Comparison of ENCODE assay signal across 1 cellular context in the genomic region with DNA sequence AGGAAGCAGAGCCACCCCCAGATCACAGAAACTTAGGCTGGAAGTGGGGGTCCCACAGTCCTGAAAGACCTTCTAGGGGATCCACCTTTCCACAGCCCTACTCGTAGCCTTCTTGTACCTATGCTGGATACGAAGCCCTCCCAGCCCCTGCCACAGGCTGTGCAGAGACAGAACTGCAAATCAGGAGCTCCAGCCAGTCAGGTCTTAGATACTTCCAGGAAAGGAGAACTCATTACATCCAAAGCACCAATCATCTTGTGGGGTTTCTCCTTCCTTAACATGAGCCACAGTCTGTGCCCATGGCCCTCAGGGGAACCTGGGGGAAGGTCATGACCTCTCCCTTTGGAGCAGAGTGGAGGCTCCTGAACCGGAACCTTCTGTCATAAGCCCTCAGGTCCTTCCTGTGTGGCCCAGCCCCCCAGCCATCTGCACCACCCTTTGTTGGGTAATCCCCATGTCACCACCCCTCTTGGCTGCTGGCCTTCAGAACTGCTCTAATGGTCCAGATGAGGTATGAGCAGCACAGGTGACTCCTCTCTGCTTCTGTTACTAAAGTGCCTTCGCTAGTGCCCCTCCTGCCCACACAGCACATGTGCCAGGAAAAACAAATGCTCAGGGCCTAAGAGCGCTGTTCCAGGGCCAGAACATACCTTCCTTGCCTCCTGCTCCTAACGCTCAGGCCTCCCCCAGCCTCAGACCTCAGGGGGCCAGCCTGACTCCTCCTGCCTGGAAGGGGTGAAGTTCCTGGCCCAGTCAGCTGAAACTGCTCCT.
TF ChIP-seq lines count a peak whose summit lies in the region.

No MANE protein-coding gene starts in this region.

TF ChIP-seq in HepG2, 621 proteins besides CTCF, POLR2A, EP300 and RAD21 (continued from another document and continues in another):
- TF ChIP-seq, protein P1, sequence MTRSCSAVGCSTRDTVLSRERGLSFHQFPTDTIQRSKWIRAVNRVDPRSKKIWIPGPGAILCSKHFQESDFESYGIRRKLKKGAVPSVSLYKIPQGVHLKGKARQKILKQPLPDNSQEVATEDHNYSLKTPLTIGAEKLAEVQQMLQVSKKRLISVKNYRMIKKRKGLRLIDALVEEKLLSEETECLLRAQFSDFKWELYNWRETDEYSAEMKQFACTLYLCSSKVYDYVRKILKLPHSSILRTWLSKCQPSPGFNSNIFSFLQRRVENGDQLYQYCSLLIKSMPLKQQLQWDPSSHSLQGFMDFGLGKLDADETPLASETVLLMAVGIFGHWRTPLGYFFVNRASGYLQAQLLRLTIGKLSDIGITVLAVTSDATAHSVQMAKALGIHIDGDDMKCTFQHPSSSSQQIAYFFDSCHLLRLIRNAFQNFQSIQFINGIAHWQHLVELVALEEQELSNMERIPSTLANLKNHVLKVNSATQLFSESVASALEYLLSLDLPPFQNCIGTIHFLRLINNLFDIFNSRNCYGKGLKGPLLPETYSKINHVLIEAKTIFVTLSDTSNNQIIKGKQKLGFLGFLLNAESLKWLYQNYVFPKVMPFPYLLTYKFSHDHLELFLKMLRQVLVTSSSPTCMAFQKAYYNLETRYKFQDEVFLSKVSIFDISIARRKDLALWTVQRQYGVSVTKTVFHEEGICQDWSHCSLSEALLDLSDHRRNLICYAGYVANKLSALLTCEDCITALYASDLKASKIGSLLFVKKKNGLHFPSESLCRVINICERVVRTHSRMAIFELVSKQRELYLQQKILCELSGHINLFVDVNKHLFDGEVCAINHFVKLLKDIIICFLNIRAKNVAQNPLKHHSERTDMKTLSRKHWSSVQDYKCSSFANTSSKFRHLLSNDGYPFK (CRISPR knock-in tag; IDR thresholded peaks at IDR 0.05; ENCODE audit: borderline replicate concordance), result peak; percentile 19; the same call in 1 of the 2 replicates
- peak; percentile 36; the same call in 1 of the 2 replicates for TF ChIP-seq ZFX (CRISPR knock-in tag; IDR thresholded peaks at IDR 0.05; ENCODE audit: low read depth)
- peak; percentile 53; the same call in 1 of the 2 replicates for TF ChIP-seq GABPA (IDR thresholded peaks at IDR 0.05; ENCODE audit: low read depth, low read length)
- peak; percentile 78 for TF ChIP-seq GABPA (CRISPR knock-in tag; IDR thresholded peaks at IDR 0.05; ENCODE audit: low read depth)
- TF ChIP-seq, protein P2, sequence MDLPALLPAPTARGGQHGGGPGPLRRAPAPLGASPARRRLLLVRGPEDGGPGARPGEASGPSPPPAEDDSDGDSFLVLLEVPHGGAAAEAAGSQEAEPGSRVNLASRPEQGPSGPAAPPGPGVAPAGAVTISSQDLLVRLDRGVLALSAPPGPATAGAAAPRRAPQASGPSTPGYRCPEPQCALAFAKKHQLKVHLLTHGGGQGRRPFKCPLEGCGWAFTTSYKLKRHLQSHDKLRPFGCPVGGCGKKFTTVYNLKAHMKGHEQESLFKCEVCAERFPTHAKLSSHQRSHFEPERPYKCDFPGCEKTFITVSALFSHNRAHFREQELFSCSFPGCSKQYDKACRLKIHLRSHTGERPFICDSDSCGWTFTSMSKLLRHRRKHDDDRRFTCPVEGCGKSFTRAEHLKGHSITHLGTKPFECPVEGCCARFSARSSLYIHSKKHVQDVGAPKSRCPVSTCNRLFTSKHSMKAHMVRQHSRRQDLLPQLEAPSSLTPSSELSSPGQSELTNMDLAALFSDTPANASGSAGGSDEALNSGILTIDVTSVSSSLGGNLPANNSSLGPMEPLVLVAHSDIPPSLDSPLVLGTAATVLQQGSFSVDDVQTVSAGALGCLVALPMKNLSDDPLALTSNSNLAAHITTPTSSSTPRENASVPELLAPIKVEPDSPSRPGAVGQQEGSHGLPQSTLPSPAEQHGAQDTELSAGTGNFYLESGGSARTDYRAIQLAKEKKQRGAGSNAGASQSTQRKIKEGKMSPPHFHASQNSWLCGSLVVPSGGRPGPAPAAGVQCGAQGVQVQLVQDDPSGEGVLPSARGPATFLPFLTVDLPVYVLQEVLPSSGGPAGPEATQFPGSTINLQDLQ (CRISPR knock-in tag; IDR thresholded peaks at IDR 0.05), result no peak
- TF ChIP-seq ZNF331 (CRISPR knock-in tag; IDR thresholded peaks at IDR 0.05), result peak; percentile 60
- TF ChIP-seq, protein P3, sequence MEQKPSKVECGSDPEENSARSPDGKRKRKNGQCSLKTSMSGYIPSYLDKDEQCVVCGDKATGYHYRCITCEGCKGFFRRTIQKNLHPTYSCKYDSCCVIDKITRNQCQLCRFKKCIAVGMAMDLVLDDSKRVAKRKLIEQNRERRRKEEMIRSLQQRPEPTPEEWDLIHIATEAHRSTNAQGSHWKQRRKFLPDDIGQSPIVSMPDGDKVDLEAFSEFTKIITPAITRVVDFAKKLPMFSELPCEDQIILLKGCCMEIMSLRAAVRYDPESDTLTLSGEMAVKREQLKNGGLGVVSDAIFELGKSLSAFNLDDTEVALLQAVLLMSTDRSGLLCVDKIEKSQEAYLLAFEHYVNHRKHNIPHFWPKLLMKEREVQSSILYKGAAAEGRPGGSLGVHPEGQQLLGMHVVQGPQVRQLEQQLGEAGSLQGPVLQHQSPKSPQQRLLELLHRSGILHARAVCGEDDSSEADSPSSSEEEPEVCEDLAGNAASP (CRISPR knock-in tag; IDR thresholded peaks at IDR 0.05; ENCODE audit: borderline replicate concordance), result peak; percentile 40; the same call in 1 of the 2 replicates
- peak; percentile 77 for TF ChIP-seq CEBPB (IDR thresholded peaks at IDR 0.05; ENCODE audit: borderline replicate concordance, low read depth, low read length)
- TF ChIP-seq SAP130 (CRISPR knock-in tag; IDR thresholded peaks at IDR 0.05; ENCODE audit: low read depth), result peak; percentile 71
- TF ChIP-seq, protein P4, sequence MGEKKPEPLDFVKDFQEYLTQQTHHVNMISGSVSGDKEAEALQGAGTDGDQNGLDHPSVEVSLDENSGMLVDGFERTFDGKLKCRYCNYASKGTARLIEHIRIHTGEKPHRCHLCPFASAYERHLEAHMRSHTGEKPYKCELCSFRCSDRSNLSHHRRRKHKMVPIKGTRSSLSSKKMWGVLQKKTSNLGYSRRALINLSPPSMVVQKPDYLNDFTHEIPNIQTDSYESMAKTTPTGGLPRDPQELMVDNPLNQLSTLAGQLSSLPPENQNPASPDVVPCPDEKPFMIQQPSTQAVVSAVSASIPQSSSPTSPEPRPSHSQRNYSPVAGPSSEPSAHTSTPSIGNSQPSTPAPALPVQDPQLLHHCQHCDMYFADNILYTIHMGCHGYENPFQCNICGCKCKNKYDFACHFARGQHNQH (CRISPR knock-in tag; IDR thresholded peaks at IDR 0.05), result peak; percentile 24; the same call in 1 of the 2 replicates
- TF ChIP-seq FOXP1 (IDR thresholded peaks at IDR 0.05), result no peak
- peak; percentile 9; the same call in 1 of the 2 replicates for TF ChIP-seq FOXP1 (CRISPR knock-in tag; IDR thresholded peaks at IDR 0.05)
- no peak for TF ChIP-seq ZNF629 (CRISPR knock-in tag; conservative IDR thresholded peaks at IDR 0.05)
- 0 out of 2 replicates have a peak, but pooled peaks have one; percentile 9 for TF ChIP-seq SOX13 (IDR thresholded peaks at IDR 0.05)
- TF ChIP-seq SOX13 (CRISPR knock-in tag; conservative IDR thresholded peaks at IDR 0.05 in 1 of 2, IDR thresholded peaks at IDR 0.05 in 1 of 2), result peak in 1 of 2 experiments; percentile 58; a peak in 1 of 4 replicates
- TF ChIP-seq, protein P5, sequence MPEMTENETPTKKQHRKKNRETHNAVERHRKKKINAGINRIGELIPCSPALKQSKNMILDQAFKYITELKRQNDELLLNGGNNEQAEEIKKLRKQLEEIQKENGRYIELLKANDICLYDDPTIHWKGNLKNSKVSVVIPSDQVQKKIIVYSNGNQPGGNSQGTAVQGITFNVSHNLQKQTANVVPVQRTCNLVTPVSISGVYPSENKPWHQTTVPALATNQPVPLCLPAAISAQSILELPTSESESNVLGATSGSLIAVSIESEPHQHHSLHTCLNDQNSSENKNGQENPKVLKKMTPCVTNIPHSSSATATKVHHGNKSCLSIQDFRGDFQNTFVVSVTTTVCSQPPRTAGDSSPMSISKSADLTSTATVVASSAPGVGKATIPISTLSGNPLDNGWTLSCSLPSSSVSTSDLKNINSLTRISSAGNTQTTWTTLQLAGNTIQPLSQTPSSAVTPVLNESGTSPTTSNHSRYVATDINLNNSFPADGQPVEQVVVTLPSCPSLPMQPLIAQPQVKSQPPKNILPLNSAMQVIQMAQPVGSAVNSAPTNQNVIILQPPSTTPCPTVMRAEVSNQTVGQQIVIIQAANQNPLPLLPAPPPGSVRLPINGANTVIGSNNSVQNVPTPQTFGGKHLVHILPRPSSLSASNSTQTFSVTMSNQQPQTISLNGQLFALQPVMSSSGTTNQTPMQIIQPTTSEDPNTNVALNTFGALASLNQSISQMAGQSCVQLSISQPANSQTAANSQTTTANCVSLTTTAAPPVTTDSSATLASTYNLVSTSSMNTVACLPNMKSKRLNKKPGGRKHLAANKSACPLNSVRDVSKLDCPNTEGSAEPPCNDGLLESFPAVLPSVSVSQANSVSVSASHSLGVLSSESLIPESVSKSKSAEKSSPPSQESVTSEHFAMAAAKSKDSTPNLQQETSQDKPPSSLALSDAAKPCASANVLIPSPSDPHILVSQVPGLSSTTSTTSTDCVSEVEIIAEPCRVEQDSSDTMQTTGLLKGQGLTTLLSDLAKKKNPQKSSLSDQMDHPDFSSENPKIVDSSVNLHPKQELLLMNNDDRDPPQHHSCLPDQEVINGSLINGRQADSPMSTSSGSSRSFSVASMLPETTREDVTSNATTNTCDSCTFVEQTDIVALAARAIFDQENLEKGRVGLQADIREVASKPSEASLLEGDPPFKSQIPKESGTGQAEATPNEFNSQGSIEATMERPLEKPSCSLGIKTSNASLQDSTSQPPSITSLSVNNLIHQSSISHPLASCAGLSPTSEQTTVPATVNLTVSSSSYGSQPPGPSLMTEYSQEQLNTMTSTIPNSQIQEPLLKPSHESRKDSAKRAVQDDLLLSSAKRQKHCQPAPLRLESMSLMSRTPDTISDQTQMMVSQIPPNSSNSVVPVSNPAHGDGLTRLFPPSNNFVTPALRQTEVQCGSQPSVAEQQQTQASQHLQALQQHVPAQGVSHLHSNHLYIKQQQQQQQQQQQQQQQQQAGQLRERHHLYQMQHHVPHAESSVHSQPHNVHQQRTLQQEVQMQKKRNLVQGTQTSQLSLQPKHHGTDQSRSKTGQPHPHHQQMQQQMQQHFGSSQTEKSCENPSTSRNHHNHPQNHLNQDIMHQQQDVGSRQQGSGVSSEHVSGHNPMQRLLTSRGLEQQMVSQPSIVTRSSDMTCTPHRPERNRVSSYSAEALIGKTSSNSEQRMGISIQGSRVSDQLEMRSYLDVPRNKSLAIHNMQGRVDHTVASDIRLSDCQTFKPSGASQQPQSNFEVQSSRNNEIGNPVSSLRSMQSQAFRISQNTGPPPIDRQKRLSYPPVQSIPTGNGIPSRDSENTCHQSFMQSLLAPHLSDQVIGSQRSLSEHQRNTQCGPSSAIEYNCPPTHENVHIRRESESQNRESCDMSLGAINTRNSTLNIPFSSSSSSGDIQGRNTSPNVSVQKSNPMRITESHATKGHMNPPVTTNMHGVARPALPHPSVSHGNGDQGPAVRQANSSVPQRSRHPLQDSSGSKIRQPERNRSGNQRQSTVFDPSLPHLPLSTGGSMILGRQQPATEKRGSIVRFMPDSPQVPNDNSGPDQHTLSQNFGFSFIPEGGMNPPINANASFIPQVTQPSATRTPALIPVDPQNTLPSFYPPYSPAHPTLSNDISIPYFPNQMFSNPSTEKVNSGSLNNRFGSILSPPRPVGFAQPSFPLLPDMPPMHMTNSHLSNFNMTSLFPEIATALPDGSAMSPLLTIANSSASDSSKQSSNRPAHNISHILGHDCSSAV (CRISPR knock-in tag; IDR thresholded peaks at IDR 0.05; ENCODE audit: borderline replicate concordance), result no peak
- TF ChIP-seq ZNF350 (CRISPR knock-in tag; IDR thresholded peaks at IDR 0.05; ENCODE audit: borderline replicate concordance, low read depth), result peak; percentile 41; the same call in 1 of the 2 replicates
- TF ChIP-seq BHLHE40 (IDR thresholded peaks at IDR 0.05; ENCODE audit: low read length), result no peak
- TF ChIP-seq, protein P6, sequence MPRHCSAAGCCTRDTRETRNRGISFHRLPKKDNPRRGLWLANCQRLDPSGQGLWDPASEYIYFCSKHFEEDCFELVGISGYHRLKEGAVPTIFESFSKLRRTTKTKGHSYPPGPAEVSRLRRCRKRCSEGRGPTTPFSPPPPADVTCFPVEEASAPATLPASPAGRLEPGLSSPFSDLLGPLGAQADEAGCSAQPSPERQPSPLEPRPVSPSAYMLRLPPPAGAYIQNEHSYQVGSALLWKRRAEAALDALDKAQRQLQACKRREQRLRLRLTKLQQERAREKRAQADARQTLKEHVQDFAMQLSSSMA (CRISPR knock-in tag; IDR thresholded peaks at IDR 0.05), result no peak
- peak; percentile 83; the same call in 1 of the 2 replicates for TF ChIP-seq SP5 (CRISPR knock-in tag; IDR thresholded peaks at IDR 0.05; ENCODE audit: borderline replicate concordance, low read depth)
- TF ChIP-seq NPAS2 (CRISPR knock-in tag; IDR thresholded peaks at IDR 0.05; ENCODE audit: borderline replicate concordance), result no peak
- no peak for TF ChIP-seq CBX1 (IDR thresholded peaks at IDR 0.05; ENCODE audit: low read depth)
- TF ChIP-seq, protein P7, sequence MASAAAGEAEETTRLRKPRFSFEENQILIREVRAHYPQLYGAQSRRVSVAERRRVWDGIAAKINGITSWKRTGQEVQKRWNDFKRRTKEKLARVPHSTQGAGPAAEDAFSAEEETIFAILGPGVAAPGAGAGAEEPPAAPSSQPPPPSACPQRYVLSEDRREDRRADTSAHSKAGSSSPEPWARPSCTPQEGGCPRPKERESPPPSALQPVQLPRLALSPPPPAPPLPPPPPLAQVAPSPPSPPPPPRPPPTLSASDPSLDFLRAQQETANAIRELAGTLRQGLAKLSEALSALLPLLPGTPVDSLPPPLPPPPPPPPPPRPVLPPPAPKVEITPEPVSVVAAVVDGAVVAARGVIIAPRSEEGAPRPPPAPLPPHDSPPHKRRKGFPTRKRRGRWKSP (CRISPR knock-in tag; IDR thresholded peaks at IDR 0.05), result no peak
- TF ChIP-seq, protein P8, sequence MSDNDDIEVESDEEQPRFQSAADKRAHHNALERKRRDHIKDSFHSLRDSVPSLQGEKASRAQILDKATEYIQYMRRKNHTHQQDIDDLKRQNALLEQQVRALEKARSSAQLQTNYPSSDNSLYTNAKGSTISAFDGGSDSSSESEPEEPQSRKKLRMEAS (IDR thresholded peaks at IDR 0.05), result peak; percentile 37; the same call in 1 of the 2 replicates
- no peak for TF ChIP-seq ETV6 (CRISPR knock-in tag; conservative IDR thresholded peaks at IDR 0.05)
- TF ChIP-seq ZC3H13 (CRISPR knock-in tag; IDR thresholded peaks at IDR 0.05), result no peak
- TF ChIP-seq CEBPG (CRISPR knock-in tag; IDR thresholded peaks at IDR 0.05), result peak; percentile 89
- TF ChIP-seq, protein P9, sequence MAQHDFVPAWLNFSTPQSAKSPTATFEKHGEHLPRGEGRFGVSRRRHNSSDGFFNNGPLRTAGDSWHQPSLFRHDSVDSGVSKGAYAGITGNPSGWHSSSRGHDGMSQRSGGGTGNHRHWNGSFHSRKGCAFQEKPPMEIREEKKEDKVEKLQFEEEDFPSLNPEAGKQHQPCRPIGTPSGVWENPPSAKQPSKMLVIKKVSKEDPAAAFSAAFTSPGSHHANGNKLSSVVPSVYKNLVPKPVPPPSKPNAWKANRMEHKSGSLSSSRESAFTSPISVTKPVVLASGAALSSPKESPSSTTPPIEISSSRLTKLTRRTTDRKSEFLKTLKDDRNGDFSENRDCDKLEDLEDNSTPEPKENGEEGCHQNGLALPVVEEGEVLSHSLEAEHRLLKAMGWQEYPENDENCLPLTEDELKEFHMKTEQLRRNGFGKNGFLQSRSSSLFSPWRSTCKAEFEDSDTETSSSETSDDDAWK (CRISPR knock-in tag; IDR thresholded peaks at IDR 0.05), result no peak
- peak; percentile 8 for TF ChIP-seq TEAD3 (CRISPR knock-in tag; optimal IDR thresholded peaks at IDR 0.05; ENCODE audit: borderline replicate concordance)
- peak; percentile 46; the same call in 1 of the 2 replicates for TF ChIP-seq NR2F2 (IDR thresholded peaks at IDR 0.05; ENCODE audit: borderline replicate concordance, low read depth)
